ENCODE assay signal across 1 cellular context in genomic region chr2:61277756-61278155, GRCh38.
TF ChIP-seq lines count a peak whose summit lies in the region.

No MANE protein-coding gene starts in this region.

TF ChIP-seq in HepG2, 621 proteins besides CTCF, POLR2A, EP300 and RAD21:
- TF ChIP-seq FOSL1 (CRISPR knock-in tag; IDR thresholded peaks at IDR 0.05; ENCODE audit: borderline replicate concordance) (no peak), ZNF547 (CRISPR knock-in tag; IDR thresholded peaks at IDR 0.05) (no peak), E2F2 (CRISPR knock-in tag; IDR thresholded peaks at IDR 0.05; ENCODE audit: borderline replicate concordance) (no peak), SIN3B (IDR thresholded peaks at IDR 0.05; ENCODE audit: low read length) (no peak), IKZF4 (CRISPR knock-in tag; IDR thresholded peaks at IDR 0.05; ENCODE audit: borderline replicate concordance, low read depth, not compliant biosample characterization) (no peak), SPEN (CRISPR knock-in tag; IDR thresholded peaks at IDR 0.05; ENCODE audit: low read depth) (no peak), ATF4 (CRISPR knock-in tag; IDR thresholded peaks at IDR 0.05) (no peak), CCAR2 (optimal IDR thresholded peaks at IDR 0.05; ENCODE audit: low read depth, low read length) (no peak), ZNF138 (CRISPR knock-in tag; IDR thresholded peaks at IDR 0.05; ENCODE audit: low read depth) (no peak), MAZ (IDR thresholded peaks at IDR 0.05; ENCODE audit: borderline replicate concordance, low read depth, low read length) (no peak), MAZ (CRISPR knock-in tag; IDR thresholded peaks at IDR 0.05; ENCODE audit: low read depth) (no peak), ZNF569 (CRISPR knock-in tag; IDR thresholded peaks at IDR 0.05; ENCODE audit: borderline replicate concordance) (no peak), ZNF280B (CRISPR knock-in tag; IDR thresholded peaks at IDR 0.05; ENCODE audit: borderline replicate concordance) (no peak), KLF16 (CRISPR knock-in tag; IDR thresholded peaks at IDR 0.05) (no peak)
